ENCODE assay signal across 17 cellular contexts in genomic region chr20:58431134-58431533, GRCh38.
"Had no signal": no experiment of that assay in that cellular context is flagged by ENCODE, and none has a peak within 500 bp of the region (broad histone marks: within the 10 kb centered on the region; RNA-seq: fewer than 3 reads in every experiment).

No MANE protein-coding gene starts in this region.

- H3K27ac Mint-ChIP-seq: activated naive CD4-positive, alpha-beta T cell treated with anti-CD3 and anti-CD28 coated beads, Interleukin-2, amount 10 ng/mL, durations not matched to agents 7 days and 5 days; activated T-cell treated with anti-CD3 and anti-CD28 coated beads, Interleukin-2, amount 50 U/mL, for 24 hours; mesothelial cell of epicardium had no signal

- H3K4me3 ChIP-seq: cardiac muscle cell, esophagus squamous epithelium, gastrocnemius medialis, heart left ventricle, psoas muscle, spleen, thoracic aorta had no signal

- ATAC-seq: gastrocnemius medialis; heart left ventricle; psoas muscle; stimulated activated naive CD8-positive, alpha-beta T cell treated with anti-CD3 and anti-CD28 coated beads, Interleukin-15, amount 100 ng/mL, for 72 hours had no signal

- H3K27me3 Mint-ChIP-seq: activated naive CD4-positive, alpha-beta T cell treated with anti-CD3 and anti-CD28 coated beads, Interleukin-2, amount 10 ng/mL, durations not matched to agents 7 days and 5 days; activated T-cell treated with anti-CD3 and anti-CD28 coated beads, Interleukin-2, amount 50 U/mL, for 24 hours; stimulated activated naive CD8-positive, alpha-beta T cell treated with anti-CD3 and anti-CD28 coated beads, Interleukin-15, amount 100 ng/mL, for 72 hours had no signal

- H3K9me3 Mint-ChIP-seq: activated T-cell treated with anti-CD3 and anti-CD28 coated beads, Interleukin-2, amount 50 U/mL, for 24 hours; immature natural killer cell; stimulated activated naive CD8-positive, alpha-beta T cell treated with anti-CD3 and anti-CD28 coated beads, Interleukin-15, amount 100 ng/mL, for 72 hours had no signal

- H3K27ac ChIP-seq: cardiac muscle cell, esophagus squamous epithelium, psoas muscle, spleen, thoracic aorta, VCaP had no signal

- H3K4me3 Mint-ChIP-seq: activated naive CD4-positive, alpha-beta T cell treated with anti-CD3 and anti-CD28 coated beads, Interleukin-2, amount 10 ng/mL, durations not matched to agents 7 days and 5 days; activated T-cell treated with anti-CD3 and anti-CD28 coated beads, Interleukin-2, amount 50 U/mL, for 24 hours; immature natural killer cell; mesothelial cell of epicardium; stimulated activated naive CD8-positive, alpha-beta T cell treated with anti-CD3 and anti-CD28 coated beads, Interleukin-15, amount 100 ng/mL, for 72 hours had no signal

- H3K4me1 Mint-ChIP-seq: mesothelial cell of epicardium had no signal

- H3K27me3 ChIP-seq: cardiac muscle cell, esophagus squamous epithelium, gastrocnemius medialis, heart left ventricle, spleen had no signal

- H3K36me3 ChIP-seq: cardiac muscle cell, gastrocnemius medialis, thoracic aorta had no signal

- H3K9me3 ChIP-seq: esophagus squamous epithelium, gastrocnemius medialis, psoas muscle, spleen, thoracic aorta had no signal

- DNase-seq: activated CD4-positive, alpha-beta T cell treated with anti-CD3 and anti-CD28 coated beads for 1 hour; activated CD4-positive, alpha-beta T cell treated with anti-CD3 and anti-CD28 coated beads, Interleukin-2, amount 50 U/mL, for 48 hours; activated naive CD4-positive, alpha-beta T cell treated with anti-CD3 and anti-CD28 coated beads, Interleukin-2, amount 10 ng/mL, durations not matched to agents 7 days and 5 days; activated T-cell treated with anti-CD3 and anti-CD28 coated beads, Interleukin-2, amount 50 U/mL, for 24 hours; esophagus squamous epithelium; gastrocnemius medialis; heart left ventricle; immature natural killer cell; psoas muscle; spleen; stimulated activated naive CD8-positive, alpha-beta T cell treated with anti-CD3 and anti-CD28 coated beads, Interleukin-15, amount 100 ng/mL, for 72 hours; T-helper 1 cell; T1000 had no signal
